ENCODE assay signal across 8 cellular contexts in genomic region chr5:134113908-134114875, GRCh38. TPM values are rescaled to one million over a fixed set of nuclear protein-coding genes. Genes with fewer than 3 reads are reported as not detected.
DNase-seq lines count a peak whose midpoint lies in the region; ATAC-seq, FAIRE-seq and TF ChIP-seq lines count a peak whose summit lies in the region.

Gene TCF7 (plus strand): TSS chr5:134114681. CDS start chr5:134114907, 226 bp downstream.

- TF ChIP-seq EP300 in A549 (IDR thresholded peaks at IDR 0.05), result no peak

- no peak for TF ChIP-seq RAD21 in A549 (conservative IDR thresholded peaks at IDR 0.05 in 1 of 2, IDR thresholded peaks at IDR 0.05 in 1 of 2)

- H3K4me2 ChIP-seq in A549, result peak within 1 kb of the TSS; percentile 76

- H3K4me3 ChIP-seq in A549 (peak within 1 kb of the TSS; percentile 82), kidney epithelial cell (ENCODE audit: low read depth, low read length) (peak within 1 kb of the TSS; percentile 49)

- no peak for TF ChIP-seq CTCF in A549 (IDR thresholded peaks at IDR 0.05)
- no peak for TF ChIP-seq CTCF in kidney epithelial cell (IDR thresholded peaks at IDR 0.05; ENCODE audit: insufficient read depth, low read length, poor library complexity, severe bottlenecking)

- POLR2A ChIA-PET in A549 (lab: Yijun Ruan, JAX), result interaction anchor here (0.6 to 1.3 kb wide), 4 partner anchors 11 to 517 kb away, joined by 3 to 6 read pairs (median 4); no protein-coding TSS in a partner anchor

- 16% methylated on average over 55 of the region's 89 CpGs for WGBS in A549 (ENCODE audit: missing lambda C conversion rate)

- FAIRE-seq in A549 (lab: Jason Lieb, UNC), result no peak

- ATAC-seq in A549 (peak; percentile 83 to 94), GM18511 (IDR thresholded peaks at IDR 0.05; ENCODE audit: unreplicated experiment) (peak; percentile 86), HG02943 (IDR thresholded peaks at IDR 0.05; ENCODE audit: low read depth, unreplicated experiment) (peak; percentile 81)

- CTCF ChIA-PET in A549 (lab: Yijun Ruan, JAX), result interaction anchor here (0.6 to 9.2 kb wide), 7 partner anchors 9 to 74 kb away, joined by 3 to 62 read pairs (median 4); no protein-coding TSS in a partner anchor

- no peaks in the 10 kb centered on the region for H3K9me3 ChIP-seq in A549

- H3K36me3 ChIP-seq in kidney epithelial cell (ENCODE audit: control insufficient read depth, insufficient read depth, low read length), result no peaks in the 10 kb centered on the region

- peaks cover 23% of the 10 kb centered on the region for H3K27me3 ChIP-seq in kidney epithelial cell (ENCODE audit: control insufficient read depth, insufficient read depth, low read length)

- peaks cover 4% of the 10 kb centered on the region; the same call in 1 of the 3 replicates for H3K4me1 ChIP-seq in A549

- TF ChIP-seq POLR2A in A549 (IDR thresholded peaks at IDR 0.05; ENCODE audit: low read length), result peak; percentile 58

- H3K27ac ChIP-seq in A549, result peak within 1 kb of the TSS; percentile 69 to 87

- peak; percentile 76 to 91 for DNase-seq in A549 (ENCODE audit: low read depth in 1 of 2, low spot score in 1 of 2)
- peak; percentile 41 for DNase-seq in NCI-H2171 treated with DMSO at 0.1 percent for 48 hours (lab: John Stamatoyannopoulos, UW)
- peak; percentile 44 for DNase-seq in activated CD4-positive, CD25-positive, alpha-beta regulatory T cell treated with anti-CD3 and anti-CD28 coated beads, Interleukin-2, amount 50 U/mL, for 16 hours (ENCODE audit: low read depth, low spot score)
- peak; percentile 93 for DNase-seq in cerebellum (ENCODE audit: low spot score)
- no peak for DNase-seq in kidney epithelial cell (ENCODE audit: low read depth)
- DNase-seq in stimulated activated CD4-positive, alpha-beta T cell treated with anti-CD3 and anti-CD28 coated beads, Interleukin-12 subunit alpha, Interleukin-12 subunit beta, amount 100 ng/mL, for 48 hours (ENCODE audit: low read depth in 2 of 3, low spot score in 1 of 3), result peak in 2 of 3 donors; percentile 53 to 69

TF ChIP-seq in A549, 52 proteins besides CTCF, POLR2A, EP300 and RAD21:
- no peak for TF ChIP-seq MYC (IDR thresholded peaks at IDR 0.05; ENCODE audit: borderline replicate concordance, low read length)
- TF ChIP-seq RARB (CRISPR knock-in tag; IDR thresholded peaks at IDR 0.05), result no peak
- TF ChIP-seq EHMT2 (IDR thresholded peaks at IDR 0.05; ENCODE audit: low read depth), result no peak
- TF ChIP-seq, protein P1, sequence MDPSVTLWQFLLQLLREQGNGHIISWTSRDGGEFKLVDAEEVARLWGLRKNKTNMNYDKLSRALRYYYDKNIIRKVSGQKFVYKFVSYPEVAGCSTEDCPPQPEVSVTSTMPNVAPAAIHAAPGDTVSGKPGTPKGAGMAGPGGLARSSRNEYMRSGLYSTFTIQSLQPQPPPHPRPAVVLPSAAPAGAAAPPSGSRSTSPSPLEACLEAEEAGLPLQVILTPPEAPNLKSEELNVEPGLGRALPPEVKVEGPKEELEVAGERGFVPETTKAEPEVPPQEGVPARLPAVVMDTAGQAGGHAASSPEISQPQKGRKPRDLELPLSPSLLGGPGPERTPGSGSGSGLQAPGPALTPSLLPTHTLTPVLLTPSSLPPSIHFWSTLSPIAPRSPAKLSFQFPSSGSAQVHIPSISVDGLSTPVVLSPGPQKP (IDR thresholded peaks at IDR 0.05; ENCODE audit: low read depth, low read length), result 0 out of 2 replicates have a peak, but pooled peaks have one; percentile 72
- no peak for TF ChIP-seq KDM5A (IDR thresholded peaks at IDR 0.05)
- TF ChIP-seq PHF8 (IDR thresholded peaks at IDR 0.05; ENCODE audit: borderline replicate concordance, low read depth), result peak; percentile 36; the same call in 1 of the 2 replicates
- TF ChIP-seq FOSL2 (IDR thresholded peaks at IDR 0.05), result no peak
- TF ChIP-seq FOSL2 (CRISPR knock-in tag; IDR thresholded peaks at IDR 0.05), result no peak
- TF ChIP-seq ZSCAN20 (CRISPR knock-in tag; IDR thresholded peaks at IDR 0.05), result no peak
- no peak for TF ChIP-seq SREBF2 (IDR thresholded peaks at IDR 0.05)
- no peak for TF ChIP-seq BHLHE40 (IDR thresholded peaks at IDR 0.05; ENCODE audit: low read depth, low read length)
- no peak for TF ChIP-seq TFCP2L1 (CRISPR knock-in tag; IDR thresholded peaks at IDR 0.05)
- no peak for TF ChIP-seq HOXB5 (CRISPR knock-in tag; IDR thresholded peaks at IDR 0.05)
- TF ChIP-seq FOXS1 (CRISPR knock-in tag; IDR thresholded peaks at IDR 0.05), result no peak
- no peak for TF ChIP-seq SMC3 (IDR thresholded peaks at IDR 0.05)
- no peak for TF ChIP-seq CBX8 (IDR thresholded peaks at IDR 0.05)
- TF ChIP-seq ZFP36 (IDR thresholded peaks at IDR 0.05; ENCODE audit: borderline replicate concordance, partially characterized antibody), result peak; percentile 47

RNA-seq across cellular contexts. Expression of gene TCF7, which starts in this region (rescaled TPM):
- polyA plus RNA-seq in A549 (2011; rRNA removed), result 2.8 and 3.7 TPM in 2 replicates
- 4.1 and 4.4 TPM in 2 replicates for polyA plus RNA-seq in A549 (2012; cell fraction: cytosol; rRNA removed)
- polyA plus RNA-seq in A549 (2012; cell fraction: nucleus; rRNA removed), result 5.1 and 5.8 TPM in 2 replicates
- polyA plus RNA-seq in A549 (2017; fragmentation: RNase III; extraction: RNeasy Plus Mini Kit Qiagen cat#74134 plus additional on column Dnase treatment), result 8.0 to 10.2 TPM (median 10.1 TPM) in 3 replicates
- 6.3 and 7.2 TPM in 2 replicates for polyA minus RNA-seq in A549 (2011; rRNA and poly(A)+ RNA removed)
- 1.5 TPM for total RNA-seq in cerebellum
- 3.6 and 4.8 TPM in 2 replicates for total RNA-seq in kidney epithelial cell
